13 cellular contexts compared by ENCODE assay signal in genomic region chr11:88544656-88545280, GRCh38.
DNase-seq lines count a peak whose midpoint lies in the region; ATAC-seq, FAIRE-seq and TF ChIP-seq lines count a peak whose summit lies in the region.
"Had no signal": no experiment of that assay in that cellular context is flagged by ENCODE, and none has a peak within 500 bp of the region (broad histone marks: within the 10 kb centered on the region; RNA-seq: fewer than 3 reads in every experiment).

No MANE protein-coding gene starts in this region.

- H3K36me3 Mint-ChIP-seq in activated naive CD8-positive, alpha-beta T cell treated with anti-CD3 and anti-CD28 coated beads, Interleukin-2, amount 50 U/mL, for 24 hours (ENCODE audit: low read depth) = no peaks in the 10 kb centered on the region
- H3K36me3 Mint-ChIP-seq in activated naive CD8-positive, alpha-beta T cell treated with anti-CD3 and anti-CD28 coated beads for 36 hours = no peaks in the 10 kb centered on the region
- H3K36me3 Mint-ChIP-seq: naive B cell had no signal

- no peaks in the 10 kb centered on the region for H3K9me3 Mint-ChIP-seq in activated naive CD8-positive, alpha-beta T cell treated with anti-CD3 and anti-CD28 coated beads, Interleukin-2, amount 50 U/mL, for 24 hours
- no peaks in the 10 kb centered on the region for H3K9me3 Mint-ChIP-seq in activated naive CD8-positive, alpha-beta T cell treated with anti-CD3 and anti-CD28 coated beads for 36 hours
- H3K9me3 Mint-ChIP-seq: activated T-helper 2 cell treated with anti-CD3 and anti-CD28 coated beads, Interferon-gamma antibody, Interleukin-2, Interleukin-4, amounts not matched to agents 10 μg/mL and 5 μg/mL and 100 μg/mL, durations not matched to agents 14 hours and 24 hours and 36 hours; central memory CD8-positive, alpha-beta T cell; naive B cell had no signal

- no peak overlapping the region for H3K4me3 Mint-ChIP-seq in activated naive CD8-positive, alpha-beta T cell treated with anti-CD3 and anti-CD28 coated beads, Interleukin-2, amount 50 U/mL, for 24 hours
- no peak overlapping the region for H3K4me3 Mint-ChIP-seq in activated naive CD8-positive, alpha-beta T cell treated with anti-CD3 and anti-CD28 coated beads for 36 hours
- H3K4me3 Mint-ChIP-seq: central memory CD8-positive, alpha-beta T cell; naive B cell had no signal

- ATAC-seq in activated naive CD8-positive, alpha-beta T cell treated with anti-CD3 and anti-CD28 coated beads, Interleukin-2, amount 50 U/mL, for 24 hours = peak; percentile 33
- ATAC-seq in HG02852 (IDR thresholded peaks at IDR 0.05; ENCODE audit: unreplicated experiment) (peak; percentile 13), SK-N-SH treated with all-trans-retinoic acid at 6 μM for 48 hours (peak; percentile 13; the same call in 2 of the 3 replicates), HG02885 (IDR thresholded peaks at IDR 0.05; ENCODE audit: poor library complexity, unreplicated experiment) (no peak)

- no peak for DNase-seq in activated naive CD8-positive, alpha-beta T cell treated with anti-CD3 and anti-CD28 coated beads, Interleukin-2, amount 50 U/mL, for 24 hours
- no peak for DNase-seq in activated naive CD8-positive, alpha-beta T cell treated with anti-CD3 and anti-CD28 coated beads for 36 hours
- DNase-seq in GM10266 (ENCODE audit: extremely low spot score) = no peak
- no peak for DNase-seq in RCC 7860 (ENCODE audit: low spot score)
- no peak for DNase-seq in NCI-H1436 treated with DMSO at 0.1 percent for 48 hours (lab: John Stamatoyannopoulos, UW)
- DNase-seq: NCI-H2227 treated with DMSO at 0.1 percent for 48 hours had no signal

- H3K27ac Mint-ChIP-seq in activated naive CD8-positive, alpha-beta T cell treated with anti-CD3 and anti-CD28 coated beads, Interleukin-2, amount 50 U/mL, for 24 hours = no peak overlapping the region
- no peak overlapping the region for H3K27ac Mint-ChIP-seq in activated naive CD8-positive, alpha-beta T cell treated with anti-CD3 and anti-CD28 coated beads for 36 hours
- H3K27ac Mint-ChIP-seq: activated T-helper 2 cell treated with anti-CD3 and anti-CD28 coated beads, Interferon-gamma antibody, Interleukin-2, Interleukin-4, amounts not matched to agents 10 μg/mL and 5 μg/mL and 100 μg/mL, durations not matched to agents 14 hours and 24 hours and 36 hours had no signal

- H3K27me3 Mint-ChIP-seq in activated naive CD8-positive, alpha-beta T cell treated with anti-CD3 and anti-CD28 coated beads, Interleukin-2, amount 50 U/mL, for 24 hours = no peaks in the 10 kb centered on the region
- no peaks in the 10 kb centered on the region for H3K27me3 Mint-ChIP-seq in activated naive CD8-positive, alpha-beta T cell treated with anti-CD3 and anti-CD28 coated beads for 36 hours

- FAIRE-seq in RCC 7860 (lab: Jason Lieb, UNC) = no peak
- FAIRE-seq: islet of Langerhans had no signal

- TF ChIP-seq CTCF in GM10266 (IDR thresholded peaks at IDR 0.05; ENCODE audit: control insufficient read depth, insufficient read depth, low read depth, missing control alignments) = no peak

- H3K4me1 Mint-ChIP-seq in activated naive CD8-positive, alpha-beta T cell treated with anti-CD3 and anti-CD28 coated beads, Interleukin-2, amount 50 U/mL, for 24 hours = peaks cover 7% of the 10 kb centered on the region
- peaks cover 3% of the 10 kb centered on the region for H3K4me1 Mint-ChIP-seq in activated naive CD8-positive, alpha-beta T cell treated with anti-CD3 and anti-CD28 coated beads for 36 hours
- H3K4me1 Mint-ChIP-seq: naive B cell had no signal

TF ChIP-seq in SK-N-SH treated with all-trans-retinoic acid at 6 μM for 48 hours, 23 proteins besides CTCF, POLR2A, EP300 and RAD21:
- TF ChIP-seq ZFP30 (CRISPR knock-in tag; IDR thresholded peaks at IDR 0.05) = no peak
- no peak for TF ChIP-seq ZNF565 (CRISPR knock-in tag; conservative IDR thresholded peaks at IDR 0.05; ENCODE audit: low read depth)
- no peak for TF ChIP-seq ISL1 (CRISPR knock-in tag; IDR thresholded peaks at IDR 0.05)
- no peak for TF ChIP-seq GLIS3 (CRISPR knock-in tag; IDR thresholded peaks at IDR 0.05)
- no peak for TF ChIP-seq TCF4 (CRISPR knock-in tag; IDR thresholded peaks at IDR 0.05; ENCODE audit: borderline replicate concordance)
- TF ChIP-seq BACH2 (CRISPR knock-in tag; IDR thresholded peaks at IDR 0.05; ENCODE audit: borderline replicate concordance) = no peak
- TF ChIP-seq SNAI2 (CRISPR knock-in tag; IDR thresholded peaks at IDR 0.05) = no peak
- no peak for TF ChIP-seq TOX (CRISPR knock-in tag; IDR thresholded peaks at IDR 0.05; ENCODE audit: borderline replicate concordance)
- TF ChIP-seq TSHZ2 (CRISPR knock-in tag; IDR thresholded peaks at IDR 0.05) = no peak
